In genomic region chr2:20429528-20429927, GRCh38 we compare ENCODE assay signal across 8 cellular contexts. TPM values are rescaled to one million over a fixed set of nuclear protein-coding genes. Genes with fewer than 3 reads are reported as not detected.
DNase-seq lines count a peak whose midpoint lies in the region; ATAC-seq and TF ChIP-seq lines count a peak whose summit lies in the region.

No MANE protein-coding gene starts in this region.

- H2BK20ac ChIP-seq in H9 (ENCODE audit: low read depth, low read length, poor library complexity, severe bottlenecking), result no peak overlapping the region

- H3K4me3 ChIP-seq in aorta (ENCODE audit: low read length in 2 of 2) (no peak overlapping the region), ovary (no peak overlapping the region)

- H3K27ac Mint-ChIP-seq in H9, result no peak overlapping the region

- H3K4me1 Mint-ChIP-seq in activated T-cell treated with anti-CD3 and anti-CD28 coated beads, Interleukin-2, amount 50 U/mL, for 4 hours (ENCODE audit: low read depth), result peaks cover 17% of the 10 kb centered on the region
- H3K4me1 Mint-ChIP-seq in H9, result no peaks in the 10 kb centered on the region; a peak in 1 of 4 replicates

- no peaks in the 10 kb centered on the region for H3K27me3 Mint-ChIP-seq in activated T-cell treated with anti-CD3 and anti-CD28 coated beads, Interleukin-2, amount 50 U/mL, for 4 hours (ENCODE audit: low read depth)
- peaks cover 8% of the 10 kb centered on the region for H3K27me3 Mint-ChIP-seq in H9 (ENCODE audit: low read depth)

- no peak overlapping the region for H2AK5ac ChIP-seq in H9 (ENCODE audit: insufficient read length, low read length)

- H2BK120ac ChIP-seq in H9 (ENCODE audit: low read depth, low read length, poor library complexity, severe bottlenecking), result no peak overlapping the region

- no peak for TF ChIP-seq EP300 in ovary (IDR thresholded peaks at IDR 0.05)

- H4K5ac ChIP-seq in H9 (ENCODE audit: insufficient read length, low read depth, low read length), result no peak overlapping the region

- no peaks in the 10 kb centered on the region for H3K79me2 ChIP-seq in H9 (ENCODE audit: insufficient read depth, low read length)

- H3K14ac ChIP-seq in H9 (ENCODE audit: insufficient read depth, low read length), result no peak overlapping the region

- H2BK12ac ChIP-seq in H9 (ENCODE audit: insufficient read length, low read depth, low read length), result no peak overlapping the region

- H3K18ac ChIP-seq in H9 (ENCODE audit: insufficient read length, low read depth, low read length), result no peak overlapping the region

- no peak overlapping the region for H4K91ac ChIP-seq in H9 (ENCODE audit: insufficient read length, low read depth, low read length)

- peak; percentile 77 for ATAC-seq in Right ventricle myocardium inferior
- ATAC-seq in HG03439 (IDR thresholded peaks at IDR 0.05; ENCODE audit: unreplicated experiment), result peak; percentile 57
- peak; percentile 19 for ATAC-seq in foreskin keratinocyte
- ATAC-seq in aorta (ENCODE audit: low FRiP score), result peak; percentile 44
- no peak for ATAC-seq in activated T-cell treated with anti-CD3 and anti-CD28 coated beads, Interleukin-2, amount 50 U/mL, for 4 hours

- H3K36me3 ChIP-seq in aorta (ENCODE audit: control insufficient read depth in 1 of 2, insufficient read depth in 2 of 2, low read length in 1 of 2) (no peaks in the 10 kb centered on the region), ovary (no peaks in the 10 kb centered on the region)

- no peaks in the 10 kb centered on the region for H3K9me3 Mint-ChIP-seq in activated T-cell treated with anti-CD3 and anti-CD28 coated beads, Interleukin-2, amount 50 U/mL, for 4 hours
- no peaks in the 10 kb centered on the region for H3K9me3 Mint-ChIP-seq in H9

- H3K56ac ChIP-seq in H9 (ENCODE audit: insufficient read length, low read depth, low read length), result no peak overlapping the region

- H2BK15ac ChIP-seq in H9 (ENCODE audit: low read depth, low read length), result no peak overlapping the region

- H3K9me3 ChIP-seq in aorta (ENCODE audit: control insufficient read depth, low read length) (no peaks in the 10 kb centered on the region), ovary (no peaks in the 10 kb centered on the region), H9 (ENCODE audit: control insufficient read depth, low read depth, low read length) (no peaks in the 10 kb centered on the region)

- H4K20me1 ChIP-seq in H9 (ENCODE audit: control insufficient read depth, insufficient read depth, insufficient read length), result no peaks in the 10 kb centered on the region

- H4K8ac ChIP-seq in H9 (replicated peaks; ENCODE audit: insufficient read length, low read depth, low read length), result no peak overlapping the region

- H3K27ac ChIP-seq in foreskin keratinocyte (peak overlapping the region; percentile 70), aorta (ENCODE audit: low read depth in 1 of 2, low read length in 2 of 2) (no peak overlapping the region), ovary (no peak overlapping the region), H9 (ENCODE audit: insufficient read length, low read depth, low read length) (no peak overlapping the region)

- no peak for TF ChIP-seq POLR2A in ovary (IDR thresholded peaks at IDR 0.05)

- H2BK5ac ChIP-seq in H9 (ENCODE audit: insufficient read length, low read length), result no peak overlapping the region

- H3K23ac ChIP-seq in H9 (ENCODE audit: insufficient read length, low read depth, low read length), result no peak overlapping the region

- TF ChIP-seq CTCF in foreskin keratinocyte (conservative IDR thresholded peaks at IDR 0.05) (no peak), ovary (IDR thresholded peaks at IDR 0.05) (no peak), H9 (conservative IDR thresholded peaks at IDR 0.05) (no peak)

- DNase-seq in Right ventricle myocardium inferior (ENCODE audit: missing footprints), result no peak
- no peak for DNase-seq in cardiac septum (ENCODE audit: low spot score)
- no peak for DNase-seq in foreskin keratinocyte
- peak in 1 of 2 donors; percentile 64 for DNase-seq in aorta
- no peak for DNase-seq in ovary
- no peak for DNase-seq in activated T-cell treated with anti-CD3 and anti-CD28 coated beads, Interleukin-2, amount 50 U/mL, for 4 hours
- DNase-seq in H9, result no peak

- no peak overlapping the region for H2AFZ ChIP-seq in H9 (ENCODE audit: low read length)

- no peaks in the 10 kb centered on the region for H3K23me2 ChIP-seq in H9 (ENCODE audit: insufficient read length, low read depth, low read length, poor library complexity, severe bottlenecking)

- H3T11ph ChIP-seq in H9 (ENCODE audit: low read length), result no peak overlapping the region

- intact Hi-C loops in Right ventricle myocardium inferior (cut with DNase I), result no loop called here
- intact Hi-C loops in cardiac septum (cut with DNase I), result no loop called here
- intact Hi-C loops in aorta (cut with DNase I), result no loop called here
- intact Hi-C loops in ovary (cut with DNase I), result no loop called here

- no peaks in the 10 kb centered on the region for H3K36me3 Mint-ChIP-seq in activated T-cell treated with anti-CD3 and anti-CD28 coated beads, Interleukin-2, amount 50 U/mL, for 4 hours (ENCODE audit: insufficient read depth)
- no peaks in the 10 kb centered on the region for H3K36me3 Mint-ChIP-seq in H9 (ENCODE audit: insufficient read depth in 1 of 3, low read depth in 3 of 3)

- H3K4me1 ChIP-seq in foreskin keratinocyte (peaks cover 16% of the 10 kb centered on the region), aorta (ENCODE audit: control insufficient read depth in 1 of 2, insufficient read depth in 2 of 2, low read length in 2 of 2) (no peaks in the 10 kb centered on the region), ovary (ENCODE audit: insufficient read depth) (no peaks in the 10 kb centered on the region), H9 (ENCODE audit: insufficient read depth, low read length) (no peaks in the 10 kb centered on the region; the same call in 1 of the 2 replicates)

- H3K4me3 Mint-ChIP-seq in activated T-cell treated with anti-CD3 and anti-CD28 coated beads, Interleukin-2, amount 50 U/mL, for 4 hours, result no peak overlapping the region
- H3K4me3 Mint-ChIP-seq in H9, result no peak overlapping the region

- no peak overlapping the region for H3K4me2 ChIP-seq in H9 (ENCODE audit: insufficient read depth, insufficient read length, low read length)

- H3K79me1 ChIP-seq in H9 (ENCODE audit: insufficient read depth, low read depth, low read length, poor library complexity, severe bottlenecking), result no peaks in the 10 kb centered on the region

- H3K27me3 ChIP-seq in foreskin keratinocyte (no peaks in the 10 kb centered on the region), aorta (ENCODE audit: control insufficient read depth in 1 of 2, insufficient read depth in 2 of 2, low read length in 1 of 2) (no peaks in the 10 kb centered on the region), ovary (no peaks in the 10 kb centered on the region), H9 (ENCODE audit: insufficient read depth, low read length) (no peaks in the 10 kb centered on the region)

- 88 to 92% methylated on average over 1 of the region's 1 CpG for WGBS in aorta, 2 donors
- 81 to 90% (median 88%) methylated on average over 1 of the region's 1 CpG for WGBS in ovary, 3 donors
- WGBS in H9 (ENCODE audit: extremely low coverage, insufficient read length, low lambda C conversion rate), result no CpG with 5 or more reads among the region's 1 CpG

- no peak overlapping the region for H3K4ac ChIP-seq in H9 (ENCODE audit: low read depth, low read length)

- H3K9ac ChIP-seq in H9 (ENCODE audit: extremely low read depth, insufficient read length, low read length), result no peak overlapping the region

RNA-seq across cellular contexts. Expression of gene RHOB, which starts 17.3 kb away (rescaled TPM):
- 208 TPM for total RNA-seq in Right ventricle myocardium inferior
- total RNA-seq in cardiac septum, result 98.4 TPM
- total RNA-seq in foreskin keratinocyte, result 46.8 and 64.3 TPM in 2 replicates
- polyA plus RNA-seq in foreskin keratinocyte, result 31.0 and 40.3 TPM in 2 replicates
- total RNA-seq in aorta, result 1,000 to 10,000 TPM in 1 of 2 donors, 100 to 1,000 TPM in 1; 271 to 1,049 TPM
- 100 to 1,000 TPM; 150 to 580 TPM for polyA plus RNA-seq in aorta
- total RNA-seq in ovary, result 1,000 to 10,000 TPM in 2 of 7 donors, 100 to 1,000 TPM in 5; 315 to 1,363 (median 467) TPM
- 100 to 1,000 TPM; 200 to 275 TPM for polyA plus RNA-seq in ovary
- total RNA-seq in activated T-cell treated with anti-CD3 and anti-CD28 coated beads, Interleukin-2, amount 50 U/mL, for 4 hours, result 10 to 100 TPM; 14.2 to 14.6 (median 14.2) TPM
- total RNA-seq in H9 (2021), result 10.3 and 10.8 TPM in 2 replicates

Comparison
In these comparisons a context has a peak if more than half of its experiments do, and no peak if none do; other contexts are left out.
1. ATAC-seq: peak in Right ventricle myocardium inferior (single experiment), HG03439 (single experiment), foreskin keratinocyte (single experiment) and aorta (single experiment); none in activated T-cell treated with anti-CD3 and anti-CD28 coated beads, Interleukin-2, amount 50 U/mL, for 4 hours (0 of 2).